12 cellular contexts compared by ENCODE assay signal in the genomic region with DNA sequence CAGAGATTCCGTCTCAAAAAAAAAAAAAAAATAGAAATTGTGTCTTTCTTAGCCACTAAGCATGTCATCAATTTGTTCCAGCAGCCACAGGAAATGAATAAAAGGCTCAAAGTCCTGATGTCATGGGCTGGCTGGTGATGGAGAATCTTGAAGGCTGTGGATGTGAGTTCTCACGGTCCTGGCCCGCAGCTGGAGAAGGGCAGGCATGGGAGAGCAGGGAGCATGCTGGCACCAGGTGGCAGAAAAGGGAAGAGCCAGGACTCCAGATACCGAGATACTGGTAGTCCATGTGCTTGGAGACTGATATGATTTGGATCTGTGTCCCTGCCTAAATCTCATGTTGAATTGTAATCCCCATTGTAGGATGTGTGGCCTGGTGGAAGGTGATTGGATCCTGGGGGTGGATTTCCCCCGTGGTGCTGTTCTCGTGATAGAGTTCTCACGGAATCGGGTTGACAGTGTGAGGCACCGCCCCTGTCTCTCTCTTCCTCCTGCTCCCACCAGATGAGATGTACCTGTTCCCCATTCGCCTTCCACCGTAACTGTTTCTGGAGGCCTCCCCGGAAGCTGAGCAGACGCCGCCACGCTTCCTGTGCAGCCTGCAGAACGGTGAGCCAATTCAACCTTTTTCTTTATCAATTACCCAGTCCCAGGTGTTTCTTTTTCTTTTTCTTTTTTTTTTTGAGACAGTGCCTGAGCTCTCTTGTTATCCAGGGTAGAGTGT. TPM values are rescaled to one million over a fixed set of nuclear protein-coding genes. Genes with fewer than 3 reads are reported as not detected.
DNase-seq lines count a peak whose midpoint lies in the region; ATAC-seq and TF ChIP-seq lines count a peak whose summit lies in the region.
"Had no signal": no experiment of that assay in that cellular context is flagged by ENCODE, and none has a peak within 500 bp of the region (broad histone marks: within the 10 kb centered on the region; RNA-seq: fewer than 3 reads in every experiment).

No MANE protein-coding gene starts in this region.

- no peak overlapping the region for H3K4me3 ChIP-seq in coronary artery
- H3K4me3 ChIP-seq: gastrocnemius medialis, suprapubic skin had no signal

- no peaks in the 10 kb centered on the region for H3K36me3 Mint-ChIP-seq in stimulated activated memory B cell treated with anti-CD40 and anti-IgM and Interleukin-4, amounts not matched to agents 10 μg/mL and 1 μg/mL and 100 μg/mL, for 72 hours

- peaks cover 7% of the 10 kb centered on the region for H3K4me1 Mint-ChIP-seq in stimulated activated memory B cell treated with anti-CD40 and anti-IgM and Interleukin-4, amounts not matched to agents 10 μg/mL and 1 μg/mL and 100 μg/mL, for 72 hours

- no peak for TF ChIP-seq CTCF in coronary artery (IDR thresholded peaks at IDR 0.05)

- H3K4me3 Mint-ChIP-seq in stimulated activated memory B cell treated with anti-CD40 and anti-IgM and Interleukin-4, amounts not matched to agents 10 μg/mL and 1 μg/mL and 100 μg/mL, for 72 hours = no peak overlapping the region

- peaks cover 5% of the 10 kb centered on the region for H3K9me3 Mint-ChIP-seq in stimulated activated memory B cell treated with anti-CD40 and anti-IgM and Interleukin-4, amounts not matched to agents 10 μg/mL and 1 μg/mL and 100 μg/mL, for 72 hours

- intact Hi-C loops in left ventricle myocardium superior (cut with micrococcal nuclease) (no loop called here), Right ventricle myocardium inferior (cut with DNase I) (no loop called here)

- peak; percentile 21 for DNase-seq in left ventricle myocardium superior
- DNase-seq in Right ventricle myocardium inferior (ENCODE audit: missing footprints) = no peak
- DNase-seq in T-helper 9 cell = peak; percentile 36
- peak; percentile 69 for DNase-seq in coronary artery (ENCODE audit: low spot score)
- DNase-seq: gastrocnemius medialis, HCEC 1CT, NCI-H446 treated with DMSO at 0.1 percent for 48 hours had no signal

- H3K27ac ChIP-seq in coronary artery = no peak overlapping the region
- H3K27ac ChIP-seq: gastrocnemius medialis, suprapubic skin had no signal

- no peak for ATAC-seq in left ventricle myocardium superior
- no peak for ATAC-seq in Right ventricle myocardium inferior
- ATAC-seq in stimulated activated memory B cell treated with anti-CD40 and anti-IgM and Interleukin-4, amounts not matched to agents 10 μg/mL and 1 μg/mL and 100 μg/mL, for 72 hours = peak; percentile 69
- ATAC-seq in HG03460 (IDR thresholded peaks at IDR 0.05; ENCODE audit: unreplicated experiment) = no peak
- no peak for ATAC-seq in HG02759 (IDR thresholded peaks at IDR 0.05; ENCODE audit: unreplicated experiment)
- ATAC-seq in GM19395 (IDR thresholded peaks at IDR 0.05; ENCODE audit: unreplicated experiment) = no peak
- ATAC-seq: gastrocnemius medialis had no signal

- H3K27me3 Mint-ChIP-seq in stimulated activated memory B cell treated with anti-CD40 and anti-IgM and Interleukin-4, amounts not matched to agents 10 μg/mL and 1 μg/mL and 100 μg/mL, for 72 hours = peaks cover 35% of the 10 kb centered on the region

- no peak overlapping the region for H3K27ac Mint-ChIP-seq in stimulated activated memory B cell treated with anti-CD40 and anti-IgM and Interleukin-4, amounts not matched to agents 10 μg/mL and 1 μg/mL and 100 μg/mL, for 72 hours

RNA-seq across cellular contexts. Expression of a gene that starts 18.1 kb away (rescaled TPM):
- not detected for total RNA-seq in left ventricle myocardium superior
- not detected for total RNA-seq in Right ventricle myocardium inferior
- total RNA-seq: gastrocnemius medialis, suprapubic skin had no signal

RNA-seq across cellular contexts. Expression of a gene that starts 50.4 kb away (rescaled TPM):
- total RNA-seq in left ventricle myocardium superior (5.5 TPM), Right ventricle myocardium inferior (7.6 TPM)

RNA-seq across cellular contexts. Expression of a gene that starts 59.0 kb away (rescaled TPM):
- 14.7 TPM for total RNA-seq in left ventricle myocardium superior
- 13.8 TPM for total RNA-seq in Right ventricle myocardium inferior

RNA-seq across cellular contexts. Expression of a gene that starts 59.1 kb away (rescaled TPM):
- total RNA-seq in left ventricle myocardium superior (106 TPM), Right ventricle myocardium inferior (120 TPM)
